ENCODE assay signal across 12 cellular contexts in genomic region chr19:39336483-39336882, GRCh38. TPM values are rescaled to one million over a fixed set of nuclear protein-coding genes. Genes with fewer than 3 reads are reported as not detected.
DNase-seq lines count a peak whose midpoint lies in the region; ATAC-seq and TF ChIP-seq lines count a peak whose summit lies in the region.
"Had no signal": no experiment of that assay in that cellular context is flagged by ENCODE, and none has a peak within 500 bp of the region (broad histone marks: within the 10 kb centered on the region; RNA-seq: fewer than 3 reads in every experiment).

No MANE protein-coding gene starts in this region.

- H3K27me3 Mint-ChIP-seq in stimulated activated naive CD8-positive, alpha-beta T cell treated with anti-CD3 and anti-CD28 coated beads, Interleukin-15, Interleukin-2, amounts not matched to agents 100 ng/mL and 50 ng/mL, for 24 hours = no peaks in the 10 kb centered on the region
- no peaks in the 10 kb centered on the region for H3K27me3 Mint-ChIP-seq in activated CD8-positive, alpha-beta T cell treated with anti-CD3 and anti-CD28 coated beads for 36 hours

- H3K27me3 ChIP-seq in lower lobe of right lung (ENCODE audit: low read depth) (no peaks in the 10 kb centered on the region), vagina (no peaks in the 10 kb centered on the region)
- H3K27me3 ChIP-seq: breast epithelium had no signal

- no peaks in the 10 kb centered on the region for H3K9me3 Mint-ChIP-seq in stimulated activated naive CD8-positive, alpha-beta T cell treated with anti-CD3 and anti-CD28 coated beads, Interleukin-15, Interleukin-2, amounts not matched to agents 100 ng/mL and 50 ng/mL, for 24 hours
- peaks cover 1% of the 10 kb centered on the region for H3K9me3 Mint-ChIP-seq in activated CD8-positive, alpha-beta T cell treated with anti-CD3 and anti-CD28 coated beads for 36 hours

- POLR2A ChIA-PET in activated CD8-positive, alpha-beta T cell treated with anti-CD3 and anti-CD28 coated beads for 36 hours (lab: Charles Lee) = interaction anchor here (1.2 to 2.4 kb wide), 9 partner anchors 7 to 100 kb away, joined by 3 to 8 read pairs (median 5); partner anchors contain the start of genes MED29, PAF1, RPS16 and ZFP36

- CTCF ChIA-PET in activated CD8-positive, alpha-beta T cell treated with anti-CD3 and anti-CD28 coated beads for 36 hours (lab: Charles Lee) = interaction anchor here (1.5 kb wide), 2 partner anchors 10 to 54 kb away, joined by 5 read pairs; partner anchors contain the start of genes MED29 and PAF1

- H3K9me3 ChIP-seq in lower lobe of right lung (no peaks in the 10 kb centered on the region), vagina (no peaks in the 10 kb centered on the region)
- H3K9me3 ChIP-seq: breast epithelium had no signal

- peak overlapping the region; percentile 94 for H3K27ac Mint-ChIP-seq in stimulated activated naive CD8-positive, alpha-beta T cell treated with anti-CD3 and anti-CD28 coated beads, Interleukin-15, Interleukin-2, amounts not matched to agents 100 ng/mL and 50 ng/mL, for 24 hours
- peak overlapping the region; percentile 99 for H3K27ac Mint-ChIP-seq in activated CD8-positive, alpha-beta T cell treated with anti-CD3 and anti-CD28 coated beads for 36 hours

- H3K4me1 Mint-ChIP-seq in stimulated activated naive CD8-positive, alpha-beta T cell treated with anti-CD3 and anti-CD28 coated beads, Interleukin-15, Interleukin-2, amounts not matched to agents 100 ng/mL and 50 ng/mL, for 24 hours (ENCODE audit: low read depth) = peaks cover 67% of the 10 kb centered on the region
- peaks cover 52% of the 10 kb centered on the region for H3K4me1 Mint-ChIP-seq in activated CD8-positive, alpha-beta T cell treated with anti-CD3 and anti-CD28 coated beads for 36 hours (ENCODE audit: low read depth)

- H3K4me3 Mint-ChIP-seq in stimulated activated naive CD8-positive, alpha-beta T cell treated with anti-CD3 and anti-CD28 coated beads, Interleukin-15, Interleukin-2, amounts not matched to agents 100 ng/mL and 50 ng/mL, for 24 hours = peak overlapping the region; percentile 96
- H3K4me3 Mint-ChIP-seq in activated CD8-positive, alpha-beta T cell treated with anti-CD3 and anti-CD28 coated beads for 36 hours = peak overlapping the region; percentile 97

- H3K36me3 Mint-ChIP-seq in stimulated activated naive CD8-positive, alpha-beta T cell treated with anti-CD3 and anti-CD28 coated beads, Interleukin-15, Interleukin-2, amounts not matched to agents 100 ng/mL and 50 ng/mL, for 24 hours (ENCODE audit: low read depth) = peaks cover 16% of the 10 kb centered on the region
- peaks cover 25% of the 10 kb centered on the region for H3K36me3 Mint-ChIP-seq in activated CD8-positive, alpha-beta T cell treated with anti-CD3 and anti-CD28 coated beads for 36 hours (ENCODE audit: low read depth)

- no peak for TF ChIP-seq POLR2A in vagina (IDR thresholded peaks at IDR 0.05)

- ATAC-seq in stimulated activated naive CD8-positive, alpha-beta T cell treated with anti-CD3 and anti-CD28 coated beads, Interleukin-15, Interleukin-2, amounts not matched to agents 100 U/mL and 50 U/mL, for 24 hours = no peak
- ATAC-seq in activated CD8-positive, alpha-beta T cell treated with anti-CD3 and anti-CD28 coated beads for 36 hours = no peak
- ATAC-seq in lower lobe of right lung = no peak
- ATAC-seq: SK-N-SH treated with all-trans-retinoic acid at 6 μM for 48 hours had no signal

- peaks cover 29% of the 10 kb centered on the region for H3K4me1 ChIP-seq in lower lobe of right lung
- H3K4me1 ChIP-seq in vagina = peaks cover 12% of the 10 kb centered on the region
- H3K4me1 ChIP-seq: breast epithelium had no signal

- H3K4me3 ChIP-seq in lower lobe of right lung (no peak overlapping the region), vagina (no peak overlapping the region)

- peaks cover 5% of the 10 kb centered on the region for H3K36me3 ChIP-seq in lower lobe of right lung
- no peaks in the 10 kb centered on the region for H3K36me3 ChIP-seq in vagina
- H3K36me3 ChIP-seq: breast epithelium had no signal

- no peak for DNase-seq in stimulated activated naive CD8-positive, alpha-beta T cell treated with anti-CD3 and anti-CD28 coated beads, Interleukin-15, Interleukin-2, amounts not matched to agents 100 U/mL and 50 U/mL, for 24 hours
- DNase-seq in activated CD8-positive, alpha-beta T cell treated with anti-CD3 and anti-CD28 coated beads for 36 hours = no peak
- no peak for DNase-seq in lower lobe of right lung
- no peak for DNase-seq in vagina (ENCODE audit: extremely low spot score in 2 of 2)
- no peak for DNase-seq in NCI-H226
- no peak for DNase-seq in stimulated activated CD8-positive, alpha-beta memory T cell treated with anti-CD3 and anti-CD28 coated beads, Interleukin-4, amount 100 ng/mL, for 48 hours
- no peak for DNase-seq in COLO668 (lab: John Stamatoyannopoulos, UW; ENCODE audit: unreplicated experiment)
- DNase-seq: islet precursor cell, NCI-H2171 had no signal

- H3K27ac ChIP-seq in lower lobe of right lung (peak overlapping the region; percentile 90), vagina (peak overlapping the region; percentile 70)

- TF ChIP-seq CTCF in activated CD8-positive, alpha-beta T cell treated with anti-CD3 and anti-CD28 coated beads for 36 hours (IDR thresholded peaks at IDR 0.05) = no peak
- no peak for TF ChIP-seq CTCF in lower lobe of right lung (IDR thresholded peaks at IDR 0.05)
- TF ChIP-seq CTCF in vagina (IDR thresholded peaks at IDR 0.05) = no peak

- intact Hi-C loops in activated CD8-positive, alpha-beta T cell treated with anti-CD3 and anti-CD28 coated beads for 36 hours (cut with micrococcal nuclease) = loop anchor here (5.0 to 10.0 kb wide), 2 partner anchors 76 to 212 kb away; partner anchors contain the start of genes PAK4 and PLEKHG2
- intact Hi-C loops in lower lobe of right lung (cut with DNase I) (no loop called here), vagina (cut with DNase I) (no loop called here)

RNA-seq across cellular contexts. Expression of gene GMFG, which starts 0.6 kb away (rescaled TPM):
- total RNA-seq in activated CD8-positive, alpha-beta T cell treated with anti-CD3 and anti-CD28 coated beads for 36 hours = 100 to 1,000 TPM; 280 to 297 TPM
- total RNA-seq in lower lobe of right lung (149 TPM), vagina (7.1 TPM)

RNA-seq across cellular contexts. Expression of gene SAMD4B, which starts 5.7 kb away (rescaled TPM):
- total RNA-seq in activated CD8-positive, alpha-beta T cell treated with anti-CD3 and anti-CD28 coated beads for 36 hours = 10 to 100 TPM; 35.5 to 37.1 TPM
- total RNA-seq in lower lobe of right lung = 74.4 TPM
- total RNA-seq in vagina = 128 TPM

RNA-seq across cellular contexts. Expression of gene LRFN1, which starts 15.8 kb away (rescaled TPM):
- total RNA-seq in activated CD8-positive, alpha-beta T cell treated with anti-CD3 and anti-CD28 coated beads for 36 hours = 1 to 10 TPM; 6.1 to 6.5 TPM
- total RNA-seq in lower lobe of right lung = 2.1 TPM
- 3.9 TPM for total RNA-seq in vagina

RNA-seq across cellular contexts. Expression of gene IFNL1, which starts 40.3 kb away (rescaled TPM):
- total RNA-seq in activated CD8-positive, alpha-beta T cell treated with anti-CD3 and anti-CD28 coated beads for 36 hours = not detected
- total RNA-seq in lower lobe of right lung = not detected
- total RNA-seq in vagina = not detected
- total RNA-seq: breast epithelium had no signal

RNA-seq across cellular contexts. Expression of gene PAF1, which starts 54.4 kb away (rescaled TPM):
- 10 to 100 TPM; 35.5 to 36.5 TPM for total RNA-seq in activated CD8-positive, alpha-beta T cell treated with anti-CD3 and anti-CD28 coated beads for 36 hours
- total RNA-seq in lower lobe of right lung = 33.7 TPM
- total RNA-seq in vagina = 70.2 TPM

Comparison
In these comparisons a context has a peak if more than half of its experiments do, and no peak if none do; other contexts are left out.
1. RNA of gene GMFG, which starts 0.6 kb away (total RNA-seq): 280 to 297 TPM in activated CD8-positive, alpha-beta T cell treated with anti-CD3 and anti-CD28 coated beads for 36 hours and 149 TPM in lower lobe of right lung (single experiment); 7.1 TPM in vagina (single experiment); every median in the first group is over 10 times any median in the second.